9 cellular contexts compared by ENCODE assay signal in the genomic region with DNA sequence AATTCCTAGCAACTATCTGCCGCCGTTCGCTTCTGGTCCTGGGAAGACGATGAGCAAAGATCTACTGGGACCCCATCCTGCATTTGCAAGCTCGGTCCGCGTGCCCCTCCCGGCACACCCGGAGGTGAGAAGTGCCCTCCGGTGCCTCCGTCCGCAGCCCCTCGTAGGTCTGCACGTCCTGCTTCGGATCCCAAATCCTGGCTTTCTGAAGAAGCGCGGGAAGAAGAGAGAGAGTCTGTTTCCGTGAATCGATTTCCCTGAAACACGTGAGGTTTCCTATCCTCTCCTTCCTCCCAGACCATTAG. TPM values are rescaled to one million over a fixed set of nuclear protein-coding genes. Genes with fewer than 3 reads are reported as not detected.
DNase-seq lines count a peak whose midpoint lies in the region; ATAC-seq and TF ChIP-seq lines count a peak whose summit lies in the region.
"Had no signal": no experiment of that assay in that cellular context is flagged by ENCODE, and none has a peak within 500 bp of the region (broad histone marks: within the 10 kb centered on the region; RNA-seq: fewer than 3 reads in every experiment).

No MANE protein-coding gene starts in this region.

- peak overlapping the region; percentile 7; the same call in 1 of the 2 replicates for H3K56ac ChIP-seq in IMR-90 (ENCODE audit: extremely low read depth, insufficient read depth, low read length)

- peak overlapping the region; percentile 16; the same call in 1 of the 2 replicates for H3K4ac ChIP-seq in IMR-90 (ENCODE audit: low read depth, low read length)

- H3K14ac ChIP-seq in IMR-90 (replicated peaks; ENCODE audit: low read depth, low read length) = 0 out of 2 replicates have a peak overlapping the region, but pooled peaks have one; percentile 3

- no peaks in the 10 kb centered on the region; a peak in 1 of 4 replicates for H3K79me1 ChIP-seq in IMR-90 (ENCODE audit: low read depth in 1 of 2, low read length in 2 of 2)

- H3K27me3 ChIP-seq in IMR-90 (ENCODE audit: control insufficient read depth, insufficient read depth, low read length) = peaks cover 14% of the 10 kb centered on the region
- peaks cover 27% of the 10 kb centered on the region for H3K27me3 ChIP-seq in effector memory CD4-positive, alpha-beta T cell (replicated peaks; ENCODE audit: control insufficient read depth, insufficient read depth, low read length, poor library complexity, severe bottlenecking)

- no peak for TF ChIP-seq RAD21 in IMR-90 (IDR thresholded peaks at IDR 0.05; ENCODE audit: low read length)

- peak overlapping the region; percentile 76 for H2AFZ ChIP-seq in IMR-90 (replicated peaks; ENCODE audit: low read length, poor library complexity)

- peak overlapping the region in 1 of 2 experiments; percentile 7; a peak in 1 of 4 replicates for H4K8ac ChIP-seq in IMR-90 (ENCODE audit: low read depth in 2 of 2, low read length in 2 of 2)

- no TSS peak for BruUV-seq in IMR-90 (replicated peaks; lab: Mats Ljungman, UMichigan)

- no peak for TF ChIP-seq POLR2A in IMR-90 (IDR thresholded peaks at IDR 0.05; ENCODE audit: low read depth, low read length)

- H3K9me3 ChIP-seq in IMR-90 (ENCODE audit: control insufficient read depth, insufficient read depth, low read length) = no peaks in the 10 kb centered on the region
- no peaks in the 10 kb centered on the region for H3K9me3 ChIP-seq in effector memory CD4-positive, alpha-beta T cell (ENCODE audit: control insufficient read depth, low read length)
- H3K9me3 ChIP-seq: adrenal gland had no signal

- DNase-seq in AG04449 (ENCODE audit: low read depth, low spot score) (no peak), IMR-90 (no peak), midbrain (lab: John Stamatoyannopoulos, UW) (no peak)
- DNase-seq in effector memory CD4-positive, alpha-beta T cell = no peak
- no peak for DNase-seq in stimulated activated CD4-positive, alpha-beta T cell treated with anti-CD3 and anti-CD28 coated beads, Interleukin-12 subunit alpha, Interleukin-12 subunit beta, amount 100 ng/mL, for 4 hours

- peaks cover 93% of the 10 kb centered on the region for H3K27me3 Mint-ChIP-seq in nephron (ENCODE audit: low read depth)

- H2AK9ac ChIP-seq in IMR-90 (replicated peaks; ENCODE audit: low read depth, low read length, poor library complexity) = no peak overlapping the region

- peak overlapping the region; percentile 87 to 91 (median 88) for H3K4me3 Mint-ChIP-seq in nephron

- H2AK5ac ChIP-seq in IMR-90 (ENCODE audit: low read depth, low read length) = no peak overlapping the region

- no peak for ATAC-seq in IMR-90 (ENCODE audit: low read depth)
- ATAC-seq in GM21528 (IDR thresholded peaks at IDR 0.05; ENCODE audit: low FRiP score, unreplicated experiment) = no peak
- no peak for ATAC-seq in GM18867 (IDR thresholded peaks at IDR 0.05; ENCODE audit: unreplicated experiment)

- peak overlapping the region; percentile 27; the same call in 1 of the 2 replicates for H4K5ac ChIP-seq in IMR-90 (ENCODE audit: low read depth, low read length)

- no peak overlapping the region; the same call in 2 of the 3 replicates for H2BK15ac ChIP-seq in IMR-90 (ENCODE audit: low read depth, low read length)

- H2BK20ac ChIP-seq in IMR-90 (ENCODE audit: low read depth, low read length) = 0 out of 2 replicates have a peak overlapping the region, but pooled peaks have one; percentile 37

- H3K9me3 Mint-ChIP-seq in nephron = no peaks in the 10 kb centered on the region

- dilution Hi-C loops in IMR-90 (cut with HindIII; ENCODE audit: low sequenced_read_pairs, unreplicated experiment) = no loop called here

- peak overlapping the region; percentile 15; the same call in 1 of the 2 replicates for H3K27ac ChIP-seq in IMR-90 (ENCODE audit: insufficient read depth, low read length)
- H3K27ac ChIP-seq in effector memory CD4-positive, alpha-beta T cell (ENCODE audit: insufficient read depth, low read length, poor library complexity, severe bottlenecking) = no peak overlapping the region

- H4K91ac ChIP-seq in IMR-90 (ENCODE audit: insufficient read depth, low read depth, low read length) = no peak overlapping the region; the same call in 1 of the 2 replicates

- POLR2A ChIA-PET in AG04449 (lab: Yijun Ruan, JAX) = interaction anchor here (0.6 kb wide), 1 partner anchor 582 kb away, joined by 4 read pairs; no protein-coding TSS in a partner anchor
- POLR2A ChIA-PET in IMR-90 (lab: Charles Lee; ENCODE audit: unreplicated experiment) = no interaction called here

- H3K9me1 ChIP-seq in IMR-90 (ENCODE audit: insufficient read depth, low read length) = no peaks in the 10 kb centered on the region

- H2BK120ac ChIP-seq in IMR-90 (ENCODE audit: low read depth, low read length) = peak overlapping the region; percentile 35; the same call in 1 of the 2 replicates

- no peaks in the 10 kb centered on the region for H3K36me3 ChIP-seq in IMR-90 (ENCODE audit: control insufficient read depth, insufficient read depth, low read length)
- no peaks in the 10 kb centered on the region for H3K36me3 ChIP-seq in effector memory CD4-positive, alpha-beta T cell (ENCODE audit: control insufficient read depth, insufficient read depth, low read length)
- H3K36me3 ChIP-seq: adrenal gland had no signal

- H3K9ac ChIP-seq in IMR-90 (ENCODE audit: low read depth, low read length) = peak overlapping the region; percentile 62

- H3K4me3 ChIP-seq in AG04449 (ENCODE audit: low read depth, low read length) (peak overlapping the region; percentile 73), IMR-90 (ENCODE audit: insufficient read depth, low read depth, low read length) (peak overlapping the region; percentile 96)
- H3K4me3 ChIP-seq in effector memory CD4-positive, alpha-beta T cell (ENCODE audit: insufficient read depth, low read depth, low read length, poor library complexity, severe bottlenecking) = peak overlapping the region; percentile 52

- no peak overlapping the region; the same call in 1 of the 2 replicates for H3K18ac ChIP-seq in IMR-90 (ENCODE audit: low read depth, low read length)

- peaks cover 5% of the 10 kb centered on the region; the same call in 1 of the 2 replicates for H3K4me1 ChIP-seq in IMR-90 (ENCODE audit: control insufficient read depth, insufficient read depth, low read length)
- peaks cover 29% of the 10 kb centered on the region for H3K4me1 ChIP-seq in effector memory CD4-positive, alpha-beta T cell (ENCODE audit: control insufficient read depth, insufficient read depth, low read length, poor library complexity, severe bottlenecking)

- TF ChIP-seq CTCF in AG04449 (IDR thresholded peaks at IDR 0.05; ENCODE audit: insufficient read depth, low read length, missing control alignments) (no peak), IMR-90 (conservative IDR thresholded peaks at IDR 0.05; ENCODE audit: low read depth, low read length) (no peak), nephron (IDR thresholded peaks at IDR 0.05; ENCODE audit: unreplicated experiment in 3 of 3) (no peak)

- 7% methylated on average over 8 of the region's 20 CpGs; no CpG with 5 or more reads in 1 of the 2 experiments for WGBS in IMR-90 (ENCODE audit: extremely low coverage in 2 of 2, insufficient read length in 1 of 2), 2 experiments

- peak overlapping the region in 2 of 3 experiments; percentile 72 to 91 for H3K27ac Mint-ChIP-seq in nephron

- intact Hi-C loops in IMR-90 (cut with micrococcal nuclease) = loop anchor here (1.0 to 5.0 kb wide), 7 partner anchors 439 to 977 kb away; no protein-coding TSS in a partner anchor

- CTCF ChIA-PET in AG04449 (lab: Yijun Ruan, JAX) = interaction anchor here (0.6 to 1.6 kb wide), 20 partner anchors 11 to 977 kb away, joined by 3 to 15 read pairs (median 4); no protein-coding TSS in a partner anchor
- CTCF ChIA-PET in IMR-90 (lab: Yijun Ruan, JAX) = interaction anchor here (1.6 kb wide), 1 partner anchor 843 kb away, joined by 4 read pairs; no protein-coding TSS in a partner anchor

- H3K36me3 Mint-ChIP-seq in nephron (ENCODE audit: low read depth) = no peaks in the 10 kb centered on the region

- peak overlapping the region; percentile 39; the same call in 1 of the 2 replicates for H3K23ac ChIP-seq in IMR-90 (ENCODE audit: low read depth, low read length)

- H4K20me1 ChIP-seq in IMR-90 (ENCODE audit: insufficient read depth, low read length) = no peaks in the 10 kb centered on the region

- peak overlapping the region; percentile 86 for H3K4me2 ChIP-seq in IMR-90 (ENCODE audit: low read depth, low read length)

- no peak overlapping the region for H2BK5ac ChIP-seq in IMR-90 (ENCODE audit: low read depth, low read length, poor library complexity, severe bottlenecking)

- in situ Hi-C loops in IMR-90 (cut with MboI; ENCODE audit: low sequenced_read_pairs) = loop anchor here (5.0 to 10.0 kb wide), 3 partner anchors 616 to 929 kb away; no protein-coding TSS in a partner anchor

- H3K4me1 Mint-ChIP-seq in nephron = peaks cover 37% of the 10 kb centered on the region

TF ChIP-seq in IMR-90, 13 proteins besides CTCF, POLR2A, EP300 and RAD21:
- TF ChIP-seq CHD1 (IDR thresholded peaks at IDR 0.05; ENCODE audit: low read depth, low read length) (no peak), SMC3 (IDR thresholded peaks at IDR 0.05; ENCODE audit: low read depth, low read length) (no peak)

RNA-seq across cellular contexts. Expression of a gene that starts 5.0 kb away (rescaled TPM):
- 12.4 and 14.7 TPM in 2 replicates for total RNA-seq in IMR-90 (2012; rRNA removed)
- 48.0 and 51.9 TPM in 2 replicates for polyA plus RNA-seq in IMR-90 (2012; rRNA removed)
- 31.5 and 51.7 TPM in 2 replicates for polyA plus RNA-seq in IMR-90 (2012; cell fraction: cytosol; rRNA removed)
- 67.0 and 99.5 TPM in 2 replicates for polyA plus RNA-seq in IMR-90 (2012; cell fraction: nucleus; rRNA removed; ENCODE audit: low replicate concordance)
